In the genomic region with DNA sequence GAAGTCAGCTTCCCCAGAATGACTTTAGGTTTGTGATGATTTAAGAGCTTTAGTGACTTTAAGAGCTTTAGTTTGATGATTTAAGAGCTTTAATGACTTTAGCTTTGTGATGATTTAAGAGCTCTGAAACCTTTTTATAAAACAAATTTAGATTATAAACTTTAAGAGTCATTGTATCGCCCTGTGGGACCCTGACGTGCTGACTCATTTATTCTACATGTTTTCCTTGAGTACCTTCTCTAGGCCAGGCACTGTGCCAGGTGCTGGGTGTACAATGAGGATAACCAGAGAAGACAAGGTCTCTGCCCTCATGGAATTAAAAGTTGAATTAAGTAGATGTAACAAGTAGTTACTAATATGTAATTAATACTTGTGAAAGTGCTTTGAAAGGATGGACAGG, we compare ENCODE assay signal across 1 cellular context.
A peak's percentile ranks its signal among the peaks of the same experiment; 100 is the strongest.
TF ChIP-seq lines count a peak whose summit lies in the region.

No MANE protein-coding gene starts in this region.

TF ChIP-seq in HEK293, 187 proteins besides CTCF, POLR2A, EP300 and RAD21 (continued from another document and continues in another):
- TF ChIP-seq TCF7L2 (IDR thresholded peaks at IDR 0.05; ENCODE audit: borderline replicate concordance, low read depth, low read length) = no peak
- TF ChIP-seq ZNF660 (tag by site-specific recombination; IDR thresholded peaks at IDR 0.05) = peak; percentile 18; the same call in 1 of the 2 replicates
- TF ChIP-seq ZNF302 (tag by site-specific recombination; IDR thresholded peaks at IDR 0.05; ENCODE audit: low read depth) = no peak
- no peak for TF ChIP-seq KLF9 (tag by site-specific recombination; IDR thresholded peaks at IDR 0.05; ENCODE audit: low read depth)
- TF ChIP-seq ZBTB21 (tag by site-specific recombination; IDR thresholded peaks at IDR 0.05) = no peak
- peak; percentile 36; the same call in 1 of the 2 replicates for TF ChIP-seq BCL11B (tag by site-specific recombination; IDR thresholded peaks at IDR 0.05; ENCODE audit: low read depth)
- TF ChIP-seq BCL6B (tag by site-specific recombination; IDR thresholded peaks at IDR 0.05) = peak; percentile 61; the same call in 1 of the 2 replicates
- TF ChIP-seq MEIS1 (CRISPR knock-in tag; IDR thresholded peaks at IDR 0.05; ENCODE audit: borderline replicate concordance) = no peak
- TF ChIP-seq ZSCAN30 (tag by site-specific recombination; IDR thresholded peaks at IDR 0.05) = no peak
- no peak for TF ChIP-seq SP2 (tag by site-specific recombination; IDR thresholded peaks at IDR 0.05)
- TF ChIP-seq ZFP69B (tag by site-specific recombination; IDR thresholded peaks at IDR 0.05) = peak; percentile 16; the same call in 1 of the 2 replicates
- 0 out of 2 replicates have a peak, but pooled peaks have one; percentile 27 for TF ChIP-seq KLF16 (tag by site-specific recombination; IDR thresholded peaks at IDR 0.05)
- TF ChIP-seq ZNF658 (tag by site-specific recombination; IDR thresholded peaks at IDR 0.05) = no peak
- 0 out of 2 replicates have a peak, but pooled peaks have one; percentile 38 for TF ChIP-seq ZNF561 (tag by site-specific recombination; IDR thresholded peaks at IDR 0.05; ENCODE audit: borderline replicate concordance)
- TF ChIP-seq, protein P1, sequence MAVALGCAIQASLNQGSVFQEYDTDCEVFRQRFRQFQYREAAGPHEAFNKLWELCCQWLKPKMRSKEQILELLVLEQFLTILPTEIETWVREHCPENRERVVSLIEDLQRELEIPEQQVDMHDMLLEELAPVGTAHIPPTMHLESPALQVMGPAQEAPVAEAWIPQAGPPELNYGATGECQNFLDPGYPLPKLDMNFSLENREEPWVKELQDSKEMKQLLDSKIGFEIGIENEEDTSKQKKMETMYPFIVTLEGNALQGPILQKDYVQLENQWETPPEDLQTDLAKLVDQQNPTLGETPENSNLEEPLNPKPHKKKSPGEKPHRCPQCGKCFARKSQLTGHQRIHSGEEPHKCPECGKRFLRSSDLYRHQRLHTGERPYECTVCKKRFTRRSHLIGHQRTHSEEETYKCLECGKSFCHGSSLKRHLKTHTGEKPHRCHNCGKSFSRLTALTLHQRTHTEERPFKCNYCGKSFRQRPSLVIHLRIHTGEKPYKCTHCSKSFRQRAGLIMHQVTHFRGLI (tag by site-specific recombination; IDR thresholded peaks at IDR 0.05) = no peak
- 0 out of 2 replicates have a peak, but pooled peaks have one; percentile 6 for TF ChIP-seq GLIS1 (tag by site-specific recombination; IDR thresholded peaks at IDR 0.05)
- no peak for TF ChIP-seq ZNF791 (tag by site-specific recombination; IDR thresholded peaks at IDR 0.05)
- no peak for TF ChIP-seq BCL11A (tag by site-specific recombination; IDR thresholded peaks at IDR 0.05; ENCODE audit: low read depth)
- TF ChIP-seq ZNF266 (tag by site-specific recombination; IDR thresholded peaks at IDR 0.05; ENCODE audit: low read depth) = no peak
- no peak for TF ChIP-seq ZBTB1 (tag by site-specific recombination; IDR thresholded peaks at IDR 0.05)
- no peak for TF ChIP-seq EGR2 (tag by site-specific recombination; IDR thresholded peaks at IDR 0.05; ENCODE audit: low read depth)
- peak; percentile 84 for TF ChIP-seq PRDM6 (tag by site-specific recombination; IDR thresholded peaks at IDR 0.05)
- no peak for TF ChIP-seq ZNF518A (tag by site-specific recombination; conservative IDR thresholded peaks at IDR 0.05; ENCODE audit: low read depth)
- TF ChIP-seq REPIN1 (tag by site-specific recombination; IDR thresholded peaks at IDR 0.05; ENCODE audit: low read depth) = no peak
- no peak for TF ChIP-seq SETDB1 (IDR thresholded peaks at IDR 0.05; ENCODE audit: insufficient read length, low read length)
- no peak for TF ChIP-seq ZNF132 (tag by site-specific recombination; IDR thresholded peaks at IDR 0.05; ENCODE audit: borderline replicate concordance)
- no peak for TF ChIP-seq ZNF416 (tag by site-specific recombination; IDR thresholded peaks at IDR 0.05)
- TF ChIP-seq, protein P2, sequence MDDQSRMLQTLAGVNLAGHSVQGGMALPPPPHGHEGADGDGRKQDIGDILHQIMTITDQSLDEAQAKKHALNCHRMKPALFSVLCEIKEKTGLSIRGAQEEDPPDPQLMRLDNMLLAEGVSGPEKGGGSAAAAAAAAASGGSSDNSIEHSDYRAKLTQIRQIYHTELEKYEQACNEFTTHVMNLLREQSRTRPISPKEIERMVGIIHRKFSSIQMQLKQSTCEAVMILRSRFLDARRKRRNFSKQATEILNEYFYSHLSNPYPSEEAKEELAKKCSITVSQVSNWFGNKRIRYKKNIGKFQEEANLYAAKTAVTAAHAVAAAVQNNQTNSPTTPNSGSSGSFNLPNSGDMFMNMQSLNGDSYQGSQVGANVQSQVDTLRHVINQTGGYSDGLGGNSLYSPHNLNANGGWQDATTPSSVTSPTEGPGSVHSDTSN (CRISPR knock-in tag; IDR thresholded peaks at IDR 0.05) = no peak
- no peak for TF ChIP-seq ZNF140 (tag by site-specific recombination; IDR thresholded peaks at IDR 0.05)
- no peak for TF ChIP-seq ZNF433 (tag by site-specific recombination; IDR thresholded peaks at IDR 0.05; ENCODE audit: low read depth)
- no peak for TF ChIP-seq ZNF513 (tag by site-specific recombination; IDR thresholded peaks at IDR 0.05)
- TF ChIP-seq ZNF830 (tag by site-specific recombination; IDR thresholded peaks at IDR 0.05; ENCODE audit: low read depth) = no peak
- no peak for TF ChIP-seq YY1 (tag by site-specific recombination; IDR thresholded peaks at IDR 0.05)
- no peak for TF ChIP-seq MZF1 (tag by site-specific recombination; IDR thresholded peaks at IDR 0.05; ENCODE audit: borderline replicate concordance)
- no peak for TF ChIP-seq TSHZ1 (tag by site-specific recombination; IDR thresholded peaks at IDR 0.05; ENCODE audit: borderline replicate concordance)
- no peak for TF ChIP-seq ZSCAN16 (tag by site-specific recombination; IDR thresholded peaks at IDR 0.05)
- 0 out of 2 replicates have a peak, but pooled peaks have one; percentile 31 for TF ChIP-seq ZNF629 (tag by site-specific recombination; IDR thresholded peaks at IDR 0.05)
- TF ChIP-seq, protein P3, sequence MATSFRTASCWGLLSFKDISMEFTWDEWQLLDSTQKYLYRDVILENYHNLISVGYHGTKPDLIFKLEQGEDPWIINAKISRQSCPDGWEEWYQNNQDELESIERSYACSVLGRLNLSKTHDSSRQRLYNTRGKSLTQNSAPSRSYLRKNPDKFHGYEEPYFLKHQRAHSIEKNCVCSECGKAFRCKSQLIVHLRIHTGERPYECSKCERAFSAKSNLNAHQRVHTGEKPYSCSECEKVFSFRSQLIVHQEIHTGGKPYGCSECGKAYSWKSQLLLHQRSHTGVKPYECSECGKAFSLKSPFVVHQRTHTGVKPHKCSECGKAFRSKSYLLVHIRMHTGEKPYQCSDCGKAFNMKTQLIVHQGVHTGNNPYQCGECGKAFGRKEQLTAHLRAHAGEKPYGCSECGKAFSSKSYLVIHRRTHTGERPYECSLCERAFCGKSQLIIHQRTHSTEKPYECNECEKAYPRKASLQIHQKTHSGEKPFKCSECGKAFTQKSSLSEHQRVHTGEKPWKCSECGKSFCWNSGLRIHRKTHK (tag by site-specific recombination; IDR thresholded peaks at IDR 0.05) = no peak
- TF ChIP-seq ZBTB20 (tag by site-specific recombination; IDR thresholded peaks at IDR 0.05) = no peak; the same call in 1 of the 2 replicates
- no peak for TF ChIP-seq OVOL3 (tag by site-specific recombination; IDR thresholded peaks at IDR 0.05)
